ENCODE assay signal across 9 cellular contexts in the genomic region with DNA sequence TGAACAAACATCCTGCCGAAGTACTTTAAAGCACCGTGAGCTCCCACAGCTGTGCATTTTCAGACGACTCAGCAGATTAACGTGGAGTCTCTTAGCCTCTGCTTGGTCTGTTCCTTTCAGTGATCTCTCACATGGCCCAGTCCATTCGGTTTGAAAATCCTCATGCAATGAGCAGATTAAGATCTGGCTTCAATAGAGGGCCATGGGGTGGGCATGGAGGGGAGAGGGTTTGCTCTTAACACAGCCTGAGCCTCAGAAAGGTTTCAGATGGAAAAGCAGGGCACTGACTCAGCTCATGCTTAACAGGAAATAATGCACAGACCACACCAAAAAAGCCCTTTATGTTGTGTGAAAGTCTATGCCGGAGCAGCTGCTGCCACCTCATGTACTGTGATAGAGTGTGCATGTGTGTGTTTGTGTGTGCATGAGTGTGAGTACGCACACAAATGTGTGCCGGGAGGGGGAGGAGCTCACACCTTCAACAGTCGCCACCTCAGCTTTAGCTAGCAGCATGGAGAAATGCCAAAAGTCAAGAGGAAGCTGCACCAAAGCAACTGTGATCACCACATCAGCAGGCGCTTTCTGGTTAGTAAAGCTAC. TPM values are rescaled to one million over a fixed set of nuclear protein-coding genes. Genes with fewer than 3 reads are reported as not detected.
DNase-seq lines count a peak whose midpoint lies in the region; ATAC-seq and TF ChIP-seq lines count a peak whose summit lies in the region.
"Not testable (repeated sequence)": the region's sequence is repeated elsewhere in the genome, so short reads cannot be mapped to it uniquely, and the experiment has no call there.
"Had no signal": no experiment of that assay in that cellular context is flagged by ENCODE, and none has a peak within 500 bp of the region (broad histone marks: within the 10 kb centered on the region; RNA-seq: fewer than 3 reads in every experiment).

No MANE protein-coding gene starts in this region.

- not testable (repeated sequence) for H3K27me3 ChIP-seq in lower lobe of right lung (ENCODE audit: low read depth)

- H3K27me3 Mint-ChIP-seq in activated CD4-positive, alpha-beta memory T cell treated with anti-CD3 and anti-CD28 coated beads for 36 hours; activated naive CD8-positive, alpha-beta T cell treated with anti-CD3 and anti-CD28 coated beads, Interleukin-2, amount 10 ng/mL, durations not matched to agents 7 days and 5 days: not testable (repeated sequence)

- peak overlapping the region; percentile 54 for H3K4me3 Mint-ChIP-seq in activated CD4-positive, alpha-beta memory T cell treated with anti-CD3 and anti-CD28 coated beads for 36 hours
- peak overlapping the region; percentile 65 for H3K4me3 Mint-ChIP-seq in activated naive CD8-positive, alpha-beta T cell treated with anti-CD3 and anti-CD28 coated beads, Interleukin-2, amount 10 ng/mL, durations not matched to agents 7 days and 5 days

- not testable (repeated sequence) for H3K4me1 ChIP-seq in lower lobe of right lung

- peak overlapping the region; percentile 3 for H3K4me3 ChIP-seq in lower lobe of right lung

- peak; percentile 47 for DNase-seq in OCI-M1 (lab: John Stamatoyannopoulos, UW)
- DNase-seq in activated CD4-positive, alpha-beta memory T cell treated with anti-CD3 and anti-CD28 coated beads for 36 hours = peak; percentile 74
- DNase-seq in activated naive CD8-positive, alpha-beta T cell treated with anti-CD3 and anti-CD28 coated beads, Interleukin-2, amount 10 ng/mL, durations not matched to agents 7 days and 5 days = peak; percentile 46
- DNase-seq in lower lobe of right lung = not testable (repeated sequence)
- peak; percentile 23 for DNase-seq in stimulated activated naive CD8-positive, alpha-beta T cell treated with anti-CD3 and anti-CD28 coated beads, Interleukin-15, Interleukin-2, amounts not matched to agents 100 U/mL and 50 U/mL, for 24 hours

- H3K9me3 Mint-ChIP-seq in activated CD4-positive, alpha-beta memory T cell treated with anti-CD3 and anti-CD28 coated beads for 36 hours; activated naive CD8-positive, alpha-beta T cell treated with anti-CD3 and anti-CD28 coated beads, Interleukin-2, amount 10 ng/mL, durations not matched to agents 7 days and 5 days: not testable (repeated sequence)

- H3K27ac ChIP-seq in lower lobe of right lung = not testable (repeated sequence)

- not testable (repeated sequence) for TF ChIP-seq CTCF in lower lobe of right lung (IDR thresholded peaks at IDR 0.05)

- POLR2A ChIA-PET in activated CD4-positive, alpha-beta memory T cell treated with anti-CD3 and anti-CD28 coated beads for 36 hours (lab: Charles Lee); activated naive CD8-positive, alpha-beta T cell treated with anti-CD3 and anti-CD28 coated beads, Interleukin-2, amount 10 ng/mL, durations not matched to agents 7 days and 5 days (lab: Charles Lee): not testable (repeated sequence)

- ATAC-seq in GM18502 (IDR thresholded peaks at IDR 0.05; ENCODE audit: poor library complexity, unreplicated experiment) = peak; percentile 78
- ATAC-seq in GM21723 (IDR thresholded peaks at IDR 0.05; ENCODE audit: unreplicated experiment) = peak; percentile 77
- ATAC-seq in HG03442 (IDR thresholded peaks at IDR 0.05; ENCODE audit: unreplicated experiment) = peak; percentile 75
- peak; percentile 97 for ATAC-seq in activated naive CD8-positive, alpha-beta T cell treated with anti-CD3 and anti-CD28 coated beads, Interleukin-2, amount 10 ng/mL, durations not matched to agents 7 days and 5 days (ENCODE audit: low read depth)
- ATAC-seq in lower lobe of right lung = peak; percentile 83 to 89
- peak; percentile 98 for ATAC-seq in stimulated activated naive CD8-positive, alpha-beta T cell treated with anti-CD3 and anti-CD28 coated beads, Interleukin-15, Interleukin-2, amounts not matched to agents 100 U/mL and 50 U/mL, for 24 hours

- H3K27ac Mint-ChIP-seq in activated CD4-positive, alpha-beta memory T cell treated with anti-CD3 and anti-CD28 coated beads for 36 hours = peak overlapping the region; percentile 65
- H3K27ac Mint-ChIP-seq in activated naive CD8-positive, alpha-beta T cell treated with anti-CD3 and anti-CD28 coated beads, Interleukin-2, amount 10 ng/mL, durations not matched to agents 7 days and 5 days = peak overlapping the region; percentile 61

- intact Hi-C loops in activated CD4-positive, alpha-beta memory T cell treated with anti-CD3 and anti-CD28 coated beads for 36 hours (cut with micrococcal nuclease); lower lobe of right lung (cut with DNase I): not testable (repeated sequence)

- not testable (repeated sequence) for H3K9me3 ChIP-seq in lower lobe of right lung

- peaks cover 10% of the 10 kb centered on the region for H3K4me1 Mint-ChIP-seq in activated CD4-positive, alpha-beta memory T cell treated with anti-CD3 and anti-CD28 coated beads for 36 hours (ENCODE audit: low read depth)
- H3K4me1 Mint-ChIP-seq in activated naive CD8-positive, alpha-beta T cell treated with anti-CD3 and anti-CD28 coated beads, Interleukin-2, amount 10 ng/mL, durations not matched to agents 7 days and 5 days = not testable (repeated sequence)

- H3K36me3 ChIP-seq in lower lobe of right lung = not testable (repeated sequence)

- CTCF ChIA-PET in activated CD4-positive, alpha-beta memory T cell treated with anti-CD3 and anti-CD28 coated beads for 36 hours (lab: Charles Lee) = not testable (repeated sequence)

- not testable (repeated sequence) for H3K36me3 Mint-ChIP-seq in activated CD4-positive, alpha-beta memory T cell treated with anti-CD3 and anti-CD28 coated beads for 36 hours; activated naive CD8-positive, alpha-beta T cell treated with anti-CD3 and anti-CD28 coated beads, Interleukin-2, amount 10 ng/mL, durations not matched to agents 7 days and 5 days

RNA-seq across cellular contexts. Expression of a gene that starts 33.9 kb away (rescaled TPM):
- total RNA-seq in activated CD4-positive, alpha-beta memory T cell treated with anti-CD3 and anti-CD28 coated beads for 36 hours = 10 to 100 TPM; 20.8 to 22.3 TPM
- total RNA-seq in activated naive CD8-positive, alpha-beta T cell treated with anti-CD3 and anti-CD28 coated beads, Interleukin-2, amount 10 ng/mL, durations not matched to agents 7 days and 5 days = 10 to 100 TPM; 26.6 to 27.4 TPM
- total RNA-seq in lower lobe of right lung = 25.1 TPM

RNA-seq across cellular contexts. Expression of a gene that starts 55.1 kb away (rescaled TPM):
- total RNA-seq in activated CD4-positive, alpha-beta memory T cell treated with anti-CD3 and anti-CD28 coated beads for 36 hours = not detected
- total RNA-seq in activated naive CD8-positive, alpha-beta T cell treated with anti-CD3 and anti-CD28 coated beads, Interleukin-2, amount 10 ng/mL, durations not matched to agents 7 days and 5 days = under 1 TPM; 0.17 to 0.22 TPM
- 0.32 TPM for total RNA-seq in lower lobe of right lung
- total RNA-seq: glomerular endothelial cell had no signal
